ENCODE assay signal across 28 cellular contexts in the genomic region with DNA sequence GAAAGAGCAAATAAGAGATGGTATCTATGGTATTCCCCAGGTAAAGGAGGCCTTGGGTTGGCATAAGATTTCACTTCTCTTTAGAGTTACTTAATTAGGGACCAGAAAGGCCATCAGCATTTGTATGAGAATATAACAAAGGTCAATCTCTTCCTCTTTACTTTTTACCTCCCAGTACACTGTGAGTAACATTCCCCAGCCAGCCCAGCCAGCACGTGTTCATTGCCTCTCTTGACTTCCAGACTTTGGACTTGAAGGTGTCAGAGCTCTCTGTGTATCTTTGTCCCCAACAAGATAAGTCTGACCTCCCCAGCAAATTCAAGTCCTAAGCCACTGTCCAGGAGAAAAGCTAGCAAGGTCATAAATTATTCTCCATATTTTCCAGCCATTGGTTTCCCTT.
"Had no signal": no experiment of that assay in that cellular context is flagged by ENCODE, and none has a peak within 500 bp of the region (broad histone marks: within the 10 kb centered on the region; RNA-seq: fewer than 3 reads in every experiment).

No MANE protein-coding gene starts in this region.

- H3K4me3 ChIP-seq: cardiac muscle cell, SK-N-MC had no signal

- H3K27me3 ChIP-seq: brain microvascular endothelial cell, cardiac muscle cell had no signal

- FAIRE-seq: TTC549 had no signal

- H3K27ac ChIP-seq: brain microvascular endothelial cell, cardiac muscle cell, SK-N-MC, VCaP had no signal

- DNase-seq: activated CD4-positive, alpha-beta memory T cell treated with anti-CD3 and anti-CD28 coated beads, Interleukin-2, amount 10 ng/mL, durations not matched to agents 7 days and 5 days; activated CD4-positive, alpha-beta T cell treated with anti-CD3 and anti-CD28 coated beads for 36 hours; activated CD4-positive, alpha-beta T cell treated with anti-CD3 and anti-CD28 coated beads, Interleukin-2, amount 50 U/mL, for 1 hour; activated gamma-delta T cell; activated naive CD4-positive, alpha-beta T cell treated with anti-CD3 and anti-CD28 coated beads for 36 hours; activated T-cell treated with anti-CD3 and anti-CD28 coated beads for 4 hours; activated T-cell treated with anti-CD3 and anti-CD28 coated beads, Interleukin-2, amount 50 U/mL, for 48 hours; amygdala; brain microvascular endothelial cell; Kasumi-1; KBM-7; NCI-H1048; NCI-H146; NCI-H187 treated with DMSO at 0.1 percent for 48 hours; NCI-H2081 treated with DMSO at 0.1 percent for 48 hours; NCI-H2227 treated with DMSO at 0.1 percent for 48 hours; NCI-H446 treated with DMSO at 0.1 percent for 48 hours; NCI-H526 treated with DMSO at 0.1 percent for 48 hours; NCI-H82; SIG-M5; T-cell; T-helper 2 cell; T1000 had no signal

- ATAC-seq: activated CD4-positive, alpha-beta T cell treated with anti-CD3 and anti-CD28 coated beads for 36 hours; activated T-helper 17 cell treated with anti-CD3 and anti-CD28 coated beads, Interleukin-2, amount 50 U/mL, for 72 hours; T-cell had no signal

- H3K36me3 ChIP-seq: brain microvascular endothelial cell, cardiac muscle cell had no signal
